Comparison of ENCODE assay signal across 9 cellular contexts in genomic region chr7:32298403-32299132, GRCh38.
DNase-seq lines count a peak whose midpoint lies in the region; ATAC-seq and TF ChIP-seq lines count a peak whose summit lies in the region.
"Had no signal": no experiment of that assay in that cellular context is flagged by ENCODE, and none has a peak within 500 bp of the region (broad histone marks: within the 10 kb centered on the region; RNA-seq: fewer than 3 reads in every experiment).

No MANE protein-coding gene starts in this region.

- H3K36me3 ChIP-seq in uterus, result no peaks in the 10 kb centered on the region

- CTCF ChIA-PET in activated naive CD4-positive, alpha-beta T cell treated with anti-CD3 and anti-CD28 coated beads for 36 hours (lab: Charles Lee), result interaction anchor here (0.6 kb wide), 1 partner anchor 606 kb away, joined by 7 read pairs; no protein-coding TSS in a partner anchor

- peak overlapping the region; percentile 5 for H3K4me3 Mint-ChIP-seq in activated naive CD4-positive, alpha-beta T cell treated with anti-CD3 and anti-CD28 coated beads for 36 hours
- H3K4me3 Mint-ChIP-seq in dendritic cell treated with granulocyte-macrophage colony-stimulating factor and Interleukin-4, amounts not matched to agents 40 ng/mL and 50 ng/mL, for 4 days, result peak overlapping the region; percentile 54
- peak overlapping the region; percentile 75 for H3K4me3 Mint-ChIP-seq in mesothelial cell of epicardium
- H3K4me3 Mint-ChIP-seq: activated T-cell treated with anti-CD3 and anti-CD28 coated beads, Interleukin-2, amount 50 U/mL, for 4 hours had no signal

- H3K27me3 Mint-ChIP-seq in activated naive CD4-positive, alpha-beta T cell treated with anti-CD3 and anti-CD28 coated beads for 36 hours (ENCODE audit: low read depth), result peaks cover 27% of the 10 kb centered on the region
- H3K27me3 Mint-ChIP-seq in dendritic cell treated with granulocyte-macrophage colony-stimulating factor and Interleukin-4, amounts not matched to agents 40 ng/mL and 50 ng/mL, for 4 days, result peaks cover 56% of the 10 kb centered on the region
- peaks cover 91% of the 10 kb centered on the region for H3K27me3 Mint-ChIP-seq in mesothelial cell of epicardium (ENCODE audit: low read depth)

- H3K9me3 Mint-ChIP-seq in activated naive CD4-positive, alpha-beta T cell treated with anti-CD3 and anti-CD28 coated beads for 36 hours, result no peaks in the 10 kb centered on the region
- H3K9me3 Mint-ChIP-seq in dendritic cell treated with granulocyte-macrophage colony-stimulating factor and Interleukin-4, amounts not matched to agents 40 ng/mL and 50 ng/mL, for 4 days, result no peaks in the 10 kb centered on the region
- H3K9me3 Mint-ChIP-seq in mesothelial cell of epicardium, result no peaks in the 10 kb centered on the region
- H3K9me3 Mint-ChIP-seq: activated T-cell treated with anti-CD3 and anti-CD28 coated beads, Interleukin-2, amount 50 U/mL, for 4 hours had no signal

- H3K27ac ChIP-seq in uterus, result peak overlapping the region in 1 of 2 donors; percentile 10

- no peak for DNase-seq in activated naive CD4-positive, alpha-beta T cell treated with anti-CD3 and anti-CD28 coated beads for 36 hours
- no peak for DNase-seq in activated naive CD4-positive, alpha-beta T cell treated with anti-CD3 and anti-CD28 coated beads, Interleukin-2, amount 50 U/mL, for 16 hours
- DNase-seq in mesothelial cell of epicardium (ENCODE audit: low spot score in 2 of 2, unreplicated experiment in 2 of 2) (peak in 1 of 2 experiments; percentile 49), uterus (no peak), putamen (ENCODE audit: low spot score) (no peak)
- no peak for DNase-seq in activated CD4-positive, alpha-beta T cell treated with anti-CD3 and anti-CD28 coated beads, Interleukin-2, amount 50 U/mL, for 4 hours
- DNase-seq: activated T-cell treated with anti-CD3 and anti-CD28 coated beads, Interleukin-2, amount 50 U/mL, for 4 hours had no signal

- H3K36me3 Mint-ChIP-seq in activated naive CD4-positive, alpha-beta T cell treated with anti-CD3 and anti-CD28 coated beads for 36 hours (ENCODE audit: low read depth), result no peaks in the 10 kb centered on the region
- no peaks in the 10 kb centered on the region for H3K36me3 Mint-ChIP-seq in dendritic cell treated with granulocyte-macrophage colony-stimulating factor and Interleukin-4, amounts not matched to agents 40 ng/mL and 50 ng/mL, for 4 days (ENCODE audit: low read depth)
- H3K36me3 Mint-ChIP-seq in mesothelial cell of epicardium, result no peaks in the 10 kb centered on the region

- peak overlapping the region; percentile 19 to 32 for H3K4me3 ChIP-seq in uterus

- no peaks in the 10 kb centered on the region for H3K9me3 ChIP-seq in uterus

- H3K4me1 ChIP-seq in uterus, result no peaks in the 10 kb centered on the region

- peaks cover 8% of the 10 kb centered on the region for H3K4me1 Mint-ChIP-seq in activated naive CD4-positive, alpha-beta T cell treated with anti-CD3 and anti-CD28 coated beads for 36 hours (ENCODE audit: low read depth)
- H3K4me1 Mint-ChIP-seq in dendritic cell treated with granulocyte-macrophage colony-stimulating factor and Interleukin-4, amounts not matched to agents 40 ng/mL and 50 ng/mL, for 4 days (ENCODE audit: low read depth), result peaks cover 13% of the 10 kb centered on the region
- peaks cover 13% of the 10 kb centered on the region for H3K4me1 Mint-ChIP-seq in mesothelial cell of epicardium

- no peak for TF ChIP-seq POLR2A in uterus (IDR thresholded peaks at IDR 0.05)

- no peak for TF ChIP-seq CTCF in mesothelial cell of epicardium (IDR thresholded peaks at IDR 0.05; ENCODE audit: unreplicated experiment)
- TF ChIP-seq CTCF in uterus (IDR thresholded peaks at IDR 0.05), result no peak

- no peak for ATAC-seq in HG03175 (IDR thresholded peaks at IDR 0.05; ENCODE audit: unreplicated experiment)

- no peaks in the 10 kb centered on the region for H3K27me3 ChIP-seq in uterus

- no peak overlapping the region for H3K27ac Mint-ChIP-seq in activated naive CD4-positive, alpha-beta T cell treated with anti-CD3 and anti-CD28 coated beads for 36 hours
- H3K27ac Mint-ChIP-seq in dendritic cell treated with granulocyte-macrophage colony-stimulating factor and Interleukin-4, amounts not matched to agents 40 ng/mL and 50 ng/mL, for 4 days, result no peak overlapping the region
- no peak overlapping the region for H3K27ac Mint-ChIP-seq in mesothelial cell of epicardium

- intact Hi-C loops in activated naive CD4-positive, alpha-beta T cell treated with anti-CD3 and anti-CD28 coated beads for 36 hours (cut with micrococcal nuclease), result no loop called here
- intact Hi-C loops in dendritic cell treated with granulocyte-macrophage colony-stimulating factor and Interleukin-4, amounts not matched to agents 40 ng/mL and 50 ng/mL, for 4 days (cut with micrococcal nuclease), result no loop called here
- intact Hi-C loops in uterus (cut with DNase I; ENCODE audit: low total_unique reads), result no loop called here

Comparison
In these comparisons a context has a peak if more than half of its experiments do, and no peak if none do; other contexts are left out.
1. H3K4me3 Mint-ChIP-seq: peak in every context shown above with its lines; median percentile 75 in mesothelial cell of epicardium; 54 in dendritic cell treated with granulocyte-macrophage colony-stimulating factor and Interleukin-4, amounts not matched to agents 40 ng/mL and 50 ng/mL, for 4 days; 5 in activated naive CD4-positive, alpha-beta T cell treated with anti-CD3 and anti-CD28 coated beads for 36 hours.